Comparison of ENCODE assay signal across 8 cellular contexts in genomic region chr5:137751869-137752491, GRCh38. TPM values are rescaled to one million over a fixed set of nuclear protein-coding genes. Genes with fewer than 3 reads are reported as not detected.
DNase-seq lines count a peak whose midpoint lies in the region; ATAC-seq and TF ChIP-seq lines count a peak whose summit lies in the region.

No MANE protein-coding gene starts in this region.

- H3K4me3 Mint-ChIP-seq in activated CD8-positive, alpha-beta T cell treated with anti-CD3 and anti-CD28 coated beads, Interleukin-2, amount 10 ng/mL, durations not matched to agents 7 days and 5 days, result peak overlapping the region; percentile 99

- peak overlapping the region; percentile 100 for H3K27ac Mint-ChIP-seq in activated CD8-positive, alpha-beta T cell treated with anti-CD3 and anti-CD28 coated beads, Interleukin-2, amount 10 ng/mL, durations not matched to agents 7 days and 5 days

- CTCF ChIA-PET in AG04450 (lab: Charles Lee), result interaction anchor here (0.6 to 18.3 kb wide), 22 partner anchors 9 to 690 kb away, joined by 3 to 454 read pairs (median 4); partner anchors contain the start of genes KDM3B and KLHL3
- CTCF ChIA-PET in activated CD8-positive, alpha-beta T cell treated with anti-CD3 and anti-CD28 coated beads, Interleukin-2, amount 10 ng/mL, durations not matched to agents 7 days and 5 days (lab: Charles Lee), result interaction anchor here (0.7 to 2.9 kb wide), 20 partner anchors 10 to 432 kb away, joined by 3 to 34 read pairs (median 3); partner anchors contain the start of genes KLHL3 and PKD2L2

- POLR2A ChIA-PET in AG04450 (lab: Yijun Ruan, JAX), result interaction anchor here (0.7 to 1.3 kb wide), 3 partner anchors 26 to 520 kb away, joined by 3 to 8 read pairs (median 5); no protein-coding TSS in a partner anchor
- POLR2A ChIA-PET in activated CD8-positive, alpha-beta T cell treated with anti-CD3 and anti-CD28 coated beads, Interleukin-2, amount 10 ng/mL, durations not matched to agents 7 days and 5 days (lab: Charles Lee), result no interaction called here

- no peak for ATAC-seq in activated CD8-positive, alpha-beta T cell treated with anti-CD3 and anti-CD28 coated beads, Interleukin-2, amount 10 ng/mL, durations not matched to agents 7 days and 5 days
- ATAC-seq in GM18870 (IDR thresholded peaks at IDR 0.05; ENCODE audit: unreplicated experiment) (no peak), GM19463 (IDR thresholded peaks at IDR 0.05; ENCODE audit: unreplicated experiment) (no peak)

- H3K27ac ChIP-seq in AG04450 (ENCODE audit: low read depth, low read length), result no peak overlapping the region

- peaks cover 6% of the 10 kb centered on the region for H3K9me3 Mint-ChIP-seq in activated CD8-positive, alpha-beta T cell treated with anti-CD3 and anti-CD28 coated beads, Interleukin-2, amount 10 ng/mL, durations not matched to agents 7 days and 5 days (ENCODE audit: insufficient read depth)

- no peak for DNase-seq in AG04450 (ENCODE audit: low read depth, low spot score)
- DNase-seq in GM03348 (ENCODE audit: low spot score), result peak; percentile 67
- peak; percentile 43 for DNase-seq in NCI-H2029 (lab: John Stamatoyannopoulos, UW)
- no peak for DNase-seq in activated CD8-positive, alpha-beta T cell treated with anti-CD3 and anti-CD28 coated beads, Interleukin-2, amount 10 ng/mL, durations not matched to agents 7 days and 5 days
- DNase-seq in globus pallidus (ENCODE audit: low spot score), result peak; percentile 72
- peak; percentile 54 for DNase-seq in retina

- peaks cover 4% of the 10 kb centered on the region; the same call in 1 of the 2 replicates for H3K9me3 ChIP-seq in AG04450 (ENCODE audit: control insufficient read depth, insufficient read depth, low read length)

- peak overlapping the region; percentile 94 for H3K4me3 ChIP-seq in AG04450 (ENCODE audit: low read depth, low read length)

- H3K27me3 Mint-ChIP-seq in activated CD8-positive, alpha-beta T cell treated with anti-CD3 and anti-CD28 coated beads, Interleukin-2, amount 10 ng/mL, durations not matched to agents 7 days and 5 days (ENCODE audit: low read depth), result peaks cover 3% of the 10 kb centered on the region

- peaks cover 26% of the 10 kb centered on the region for H3K4me1 Mint-ChIP-seq in activated CD8-positive, alpha-beta T cell treated with anti-CD3 and anti-CD28 coated beads, Interleukin-2, amount 10 ng/mL, durations not matched to agents 7 days and 5 days (ENCODE audit: low read depth)

- H3K27me3 ChIP-seq in AG04450 (ENCODE audit: control insufficient read depth, insufficient read depth, low read length), result no peaks in the 10 kb centered on the region

- TF ChIP-seq CTCF in AG04450 (IDR thresholded peaks at IDR 0.05; ENCODE audit: low read depth, low read length), result peak; percentile 84

- H3K36me3 Mint-ChIP-seq in activated CD8-positive, alpha-beta T cell treated with anti-CD3 and anti-CD28 coated beads, Interleukin-2, amount 10 ng/mL, durations not matched to agents 7 days and 5 days (ENCODE audit: low read depth), result peaks cover 39% of the 10 kb centered on the region

RNA-seq across cellular contexts. Expression of gene HNRNPA0, which starts 2.2 kb away (rescaled TPM):
- polyA plus RNA-seq in AG04450 (2011; rRNA removed), result 11.6 and 13.5 TPM in 2 replicates
- polyA minus RNA-seq in AG04450 (2011; rRNA and poly(A)+ RNA removed), result 6.0 and 7.5 TPM in 2 replicates
- total RNA-seq in activated CD8-positive, alpha-beta T cell treated with anti-CD3 and anti-CD28 coated beads, Interleukin-2, amount 10 ng/mL, durations not matched to agents 7 days and 5 days, result 10 to 100 TPM; 31.3 to 34.0 TPM

RNA-seq across cellular contexts. Expression of gene KLHL3, which starts 16.1 kb away (rescaled TPM):
- polyA plus RNA-seq in AG04450 (2011; rRNA removed), result 2.1 and 2.2 TPM in 2 replicates
- 8.8 and 12.6 TPM in 2 replicates for polyA minus RNA-seq in AG04450 (2011; rRNA and poly(A)+ RNA removed)
- total RNA-seq in activated CD8-positive, alpha-beta T cell treated with anti-CD3 and anti-CD28 coated beads, Interleukin-2, amount 10 ng/mL, durations not matched to agents 7 days and 5 days, result 10 to 100 TPM; 13.7 to 15.2 TPM

Comparison
In these comparisons a context has a peak if more than half of its experiments do, and no peak if none do; other contexts are left out.
1. DNase-seq: peak in GM03348 (single experiment), NCI-H2029 (single experiment), globus pallidus (single experiment) and retina (single experiment); none in AG04450 (single experiment) and activated CD8-positive, alpha-beta T cell treated with anti-CD3 and anti-CD28 coated beads, Interleukin-2, amount 10 ng/mL, durations not matched to agents 7 days and 5 days (single experiment).